In the genomic region with DNA sequence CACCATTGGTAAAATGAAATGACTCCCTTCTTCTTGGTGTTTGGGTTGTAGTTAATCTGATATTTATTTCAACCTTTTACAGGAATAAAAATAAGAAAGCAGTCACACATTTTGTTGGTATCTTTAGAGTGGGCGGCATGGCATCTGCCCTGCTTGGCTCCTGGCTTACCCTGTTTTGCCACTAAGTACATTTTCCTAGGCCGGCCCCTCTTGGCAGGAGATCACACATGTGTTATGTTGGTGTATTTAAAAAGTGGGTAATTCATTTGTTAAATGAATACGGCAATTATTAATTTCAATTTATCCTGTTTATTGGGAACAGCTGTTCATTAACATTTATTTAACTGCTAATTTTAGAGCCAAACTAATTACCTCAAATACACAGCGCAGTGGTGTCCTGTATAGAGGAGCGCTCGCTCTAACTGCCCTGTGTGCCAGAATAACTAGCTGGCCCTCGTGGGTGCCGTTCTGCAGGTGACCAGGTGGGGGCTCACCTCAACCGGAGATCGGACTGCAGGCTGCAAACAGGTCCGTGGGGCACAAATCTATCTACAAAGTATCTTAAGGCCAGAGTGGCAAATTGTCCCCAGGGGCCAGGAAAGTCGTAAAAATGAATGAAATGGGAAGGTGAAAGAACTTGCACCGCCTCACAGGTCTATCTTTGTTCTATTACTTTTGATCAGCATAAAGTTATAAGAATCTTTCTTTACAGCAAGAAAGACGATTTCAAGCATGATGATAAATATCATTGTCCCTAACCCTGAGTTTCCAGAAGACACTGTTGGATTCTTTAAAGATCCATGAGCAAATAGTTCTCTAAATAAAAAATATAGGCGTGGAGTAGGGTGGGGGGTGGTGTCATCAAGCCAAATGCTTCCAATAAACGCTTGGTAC, we compare ENCODE assay signal across 9 cellular contexts. TPM values are rescaled to one million over a fixed set of nuclear protein-coding genes. Genes with fewer than 3 reads are reported as not detected.
DNase-seq lines count a peak whose midpoint lies in the region; ATAC-seq and TF ChIP-seq lines count a peak whose summit lies in the region.
"Had no signal": no experiment of that assay in that cellular context is flagged by ENCODE, and none has a peak within 500 bp of the region (broad histone marks: within the 10 kb centered on the region; RNA-seq: fewer than 3 reads in every experiment).

No MANE protein-coding gene starts in this region.

- no peak overlapping the region for H3K27ac Mint-ChIP-seq in activated CD8-positive, alpha-beta memory T cell treated with anti-CD3 and anti-CD28 coated beads, Interleukin-2, amount 10 ng/mL, durations not matched to agents 7 days and 5 days
- H3K27ac Mint-ChIP-seq in natural killer cell = no peak overlapping the region
- H3K27ac Mint-ChIP-seq: activated naive CD4-positive, alpha-beta T cell treated with anti-CD3 and anti-CD28 coated beads, Interleukin-2, amount 50 U/mL, for 24 hours had no signal

- DNase-seq in Caki2 (ENCODE audit: low read depth) = peak; percentile 45
- peak; percentile 38 for DNase-seq in NCI-H82 treated with DMSO at 0.1 percent for 48 hours (lab: John Stamatoyannopoulos, UW; ENCODE audit: unreplicated experiment)
- DNase-seq in activated CD8-positive, alpha-beta memory T cell treated with anti-CD3 and anti-CD28 coated beads, Interleukin-2, amount 10 ng/mL, durations not matched to agents 7 days and 5 days = peak; percentile 79
- peak; percentile 51 for DNase-seq in epidermal melanocyte (ENCODE audit: insufficient read length, low spot score)
- peak; percentile 64 for DNase-seq in natural killer cell
- peak; percentile 16 to 61 (median 40) for DNase-seq in stimulated activated naive CD4-positive, alpha-beta T cell (lab: John Stamatoyannopoulos, UW)

- in situ Hi-C loops in Caki2 (cut with HindIII; ENCODE audit: low pct_unique_long_range_greater_than_20kb, low sequenced_read_pairs) = no loop called here

- no peaks in the 10 kb centered on the region for H3K36me3 Mint-ChIP-seq in activated CD8-positive, alpha-beta memory T cell treated with anti-CD3 and anti-CD28 coated beads, Interleukin-2, amount 10 ng/mL, durations not matched to agents 7 days and 5 days
- no peaks in the 10 kb centered on the region for H3K36me3 Mint-ChIP-seq in natural killer cell
- H3K36me3 Mint-ChIP-seq: activated naive CD4-positive, alpha-beta T cell treated with anti-CD3 and anti-CD28 coated beads, Interleukin-2, amount 50 U/mL, for 24 hours had no signal

- no peak overlapping the region for H3K4me3 Mint-ChIP-seq in activated CD8-positive, alpha-beta memory T cell treated with anti-CD3 and anti-CD28 coated beads, Interleukin-2, amount 10 ng/mL, durations not matched to agents 7 days and 5 days
- H3K4me3 Mint-ChIP-seq in natural killer cell = no peak overlapping the region
- H3K4me3 Mint-ChIP-seq: activated naive CD4-positive, alpha-beta T cell treated with anti-CD3 and anti-CD28 coated beads, Interleukin-2, amount 50 U/mL, for 24 hours had no signal

- no peaks in the 10 kb centered on the region for H3K9me3 Mint-ChIP-seq in activated CD8-positive, alpha-beta memory T cell treated with anti-CD3 and anti-CD28 coated beads, Interleukin-2, amount 10 ng/mL, durations not matched to agents 7 days and 5 days (ENCODE audit: low read depth)
- H3K9me3 Mint-ChIP-seq in natural killer cell = no peaks in the 10 kb centered on the region
- H3K9me3 Mint-ChIP-seq: activated naive CD4-positive, alpha-beta T cell treated with anti-CD3 and anti-CD28 coated beads, Interleukin-2, amount 50 U/mL, for 24 hours had no signal

- peak; percentile 92 for TF ChIP-seq CTCF in natural killer cell (IDR thresholded peaks at IDR 0.05)

- H3K27me3 Mint-ChIP-seq in activated CD8-positive, alpha-beta memory T cell treated with anti-CD3 and anti-CD28 coated beads, Interleukin-2, amount 10 ng/mL, durations not matched to agents 7 days and 5 days = peaks cover 5% of the 10 kb centered on the region
- H3K27me3 Mint-ChIP-seq in natural killer cell (ENCODE audit: low read depth in 2 of 2) = peaks cover 0 to 7% of the 10 kb centered on the region in 2 donors

- CTCF ChIA-PET in activated CD8-positive, alpha-beta memory T cell treated with anti-CD3 and anti-CD28 coated beads, Interleukin-2, amount 10 ng/mL, durations not matched to agents 7 days and 5 days (lab: Charles Lee) = interaction anchor here (0.6 to 4.5 kb wide), 20 partner anchors 9 to 650 kb away, joined by 3 to 73 read pairs (median 4); a partner anchor contains a TSS

- ATAC-seq in GM19463 (IDR thresholded peaks at IDR 0.05; ENCODE audit: unreplicated experiment) (peak; percentile 100), HG03520 (IDR thresholded peaks at IDR 0.05; ENCODE audit: unreplicated experiment) (peak; percentile 99), natural killer cell (peak; percentile 80 to 99 (median 89))
- peak; percentile 94 for ATAC-seq in activated CD8-positive, alpha-beta memory T cell treated with anti-CD3 and anti-CD28 coated beads, Interleukin-2, amount 10 ng/mL, durations not matched to agents 7 days and 5 days

- intact Hi-C loops in natural killer cell (cut with micrococcal nuclease) = loop anchor here (1.0 to 10.0 kb wide), 3 partner anchors 123 to 646 kb away; no protein-coding TSS in a partner anchor

- peaks cover 3% of the 10 kb centered on the region for H3K4me1 Mint-ChIP-seq in activated CD8-positive, alpha-beta memory T cell treated with anti-CD3 and anti-CD28 coated beads, Interleukin-2, amount 10 ng/mL, durations not matched to agents 7 days and 5 days
- no peaks in the 10 kb centered on the region for H3K4me1 Mint-ChIP-seq in natural killer cell
- H3K4me1 Mint-ChIP-seq: activated naive CD4-positive, alpha-beta T cell treated with anti-CD3 and anti-CD28 coated beads, Interleukin-2, amount 50 U/mL, for 24 hours had no signal

RNA-seq across cellular contexts. Expression of a gene that starts 26.2 kb away (rescaled TPM):
- total RNA-seq in Caki2 (2014; rRNA removed; shearing (Covaris generic); ENCODE audit: low replicate concordance) = not detected in 2 replicates
- total RNA-seq in activated CD8-positive, alpha-beta memory T cell treated with anti-CD3 and anti-CD28 coated beads, Interleukin-2, amount 10 ng/mL, durations not matched to agents 7 days and 5 days = not detected
- not detected for total RNA-seq in natural killer cell

Comparison
In these comparisons a context has a peak if more than half of its experiments do, and no peak if none do; other contexts are left out.
1. Peak in every context shown above with its lines: DNase-seq and ATAC-seq.